8 cellular contexts compared by ENCODE assay signal in the genomic region with DNA sequence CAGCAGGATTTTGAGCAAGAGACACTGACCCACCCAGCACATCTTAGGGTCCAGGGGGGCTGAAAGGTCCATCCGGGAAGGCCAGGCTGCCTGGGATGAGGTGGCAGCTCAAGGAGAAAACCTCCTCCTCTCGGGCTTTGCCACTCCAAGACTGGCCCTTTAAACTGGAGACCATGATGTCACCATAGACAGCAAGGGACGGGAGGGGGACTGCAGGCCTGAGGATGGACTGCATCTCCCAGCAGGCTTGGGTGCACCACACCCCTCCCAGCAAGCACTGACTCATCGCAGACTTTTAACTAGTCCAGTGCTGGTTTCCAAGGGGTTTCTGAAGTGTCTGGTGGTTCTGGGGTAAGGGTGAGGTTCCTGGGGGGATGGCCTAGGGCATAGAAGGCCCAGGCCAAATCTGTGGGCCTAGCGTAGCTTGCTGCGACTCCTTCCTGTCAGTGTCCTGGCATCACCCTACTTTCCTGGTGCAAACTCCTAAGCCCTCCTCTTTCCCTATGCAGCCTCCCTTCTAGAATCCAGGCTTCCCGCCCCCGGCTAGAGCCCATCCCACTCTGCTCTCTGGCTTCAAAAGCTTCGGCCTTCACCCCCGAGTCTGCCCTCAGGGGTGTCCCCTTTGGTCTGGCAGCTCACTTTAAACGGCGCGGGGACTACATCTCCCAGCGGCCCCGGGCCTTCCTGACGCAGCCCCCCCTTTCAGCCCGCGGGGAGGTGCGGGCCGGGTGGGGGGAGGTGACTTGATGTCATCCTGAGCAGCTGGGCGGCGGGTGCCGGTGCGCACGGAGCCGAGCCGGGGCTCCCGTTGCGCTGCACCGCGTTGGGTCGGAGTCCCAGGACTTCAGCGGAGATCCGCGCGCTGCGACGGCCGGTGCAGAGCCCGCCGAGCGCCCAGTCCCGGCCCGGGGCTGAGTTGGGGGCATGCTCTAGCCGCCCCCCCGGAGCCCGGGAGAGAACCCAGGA. TPM values are rescaled to one million over a fixed set of nuclear protein-coding genes. Genes with fewer than 3 reads are reported as not detected.
A peak's percentile ranks its signal among the peaks of the same experiment; 100 is the strongest.
DNase-seq lines count a peak whose midpoint lies in the region; ATAC-seq and TF ChIP-seq lines count a peak whose summit lies in the region.

PPP2R5B (plus strand) TSS at position 746 of the 966 bp plus-strand sequence. CDS start 1,046 bp downstream, outside the sequence.

- peak within 1 kb of the TSS; percentile 88 for H3K27ac ChIP-seq in suprapubic skin

- TF ChIP-seq CTCF in suprapubic skin (IDR thresholded peaks at IDR 0.05), result no peak

- no peaks in the 10 kb centered on the region for H3K36me3 Mint-ChIP-seq in activated naive CD4-positive, alpha-beta T cell treated with anti-CD3 and anti-CD28 coated beads, Interleukin-2, amount 50 U/mL, for 72 hours

- H3K9me3 Mint-ChIP-seq in activated naive CD4-positive, alpha-beta T cell treated with anti-CD3 and anti-CD28 coated beads, Interleukin-2, amount 50 U/mL, for 72 hours, result no peaks in the 10 kb centered on the region

- peak in 1 of 2 donors; percentile 46 for TF ChIP-seq POLR2A in suprapubic skin (IDR thresholded peaks at IDR 0.05)

- no peaks in the 10 kb centered on the region for H3K27me3 ChIP-seq in suprapubic skin

- no peaks in the 10 kb centered on the region for H3K9me3 ChIP-seq in suprapubic skin

- peaks cover 11% of the 10 kb centered on the region for H3K36me3 ChIP-seq in suprapubic skin

- H3K4me3 ChIP-seq in suprapubic skin, result peak within 1 kb of the TSS; percentile 96

- peak; percentile 84 for ATAC-seq in HG02642 (IDR thresholded peaks at IDR 0.05; ENCODE audit: poor library complexity, unreplicated experiment)
- ATAC-seq in activated naive CD4-positive, alpha-beta T cell treated with anti-CD3 and anti-CD28 coated beads, Interleukin-2, amount 50 U/mL, for 72 hours, result peak; percentile 90 to 94

- peaks cover 22% of the 10 kb centered on the region for H3K4me1 ChIP-seq in suprapubic skin

- no peak for TF ChIP-seq EP300 in suprapubic skin (IDR thresholded peaks at IDR 0.05)

- under 1% methylated on average over 32 of the region's 47 CpGs for WGBS in suprapubic skin

- DNase-seq in GM04504 (ENCODE audit: low read depth) (peak; percentile 82), NCI-H1105 (lab: John Stamatoyannopoulos, UW) (peak; percentile 81), SKM-1 (lab: John Stamatoyannopoulos, UW; ENCODE audit: unreplicated experiment) (peak; percentile 90), glomerular endothelial cell (ENCODE audit: extremely low read depth, low read depth, low spot score) (peak; percentile 66), nucleus accumbens (lab: John Stamatoyannopoulos, UW) (peak; percentile 80 to 98 (median 91)), suprapubic skin (ENCODE audit: low spot score in 2 of 2) (peak; percentile 95 to 96)
- DNase-seq in activated naive CD4-positive, alpha-beta T cell treated with anti-CD3 and anti-CD28 coated beads, Interleukin-2, amount 50 U/mL, for 72 hours (ENCODE audit: low spot score in 2 of 2), result peak; percentile 81 to 88

- peak within 1 kb of the TSS; percentile 70 to 99 for H3K27ac Mint-ChIP-seq in activated naive CD4-positive, alpha-beta T cell treated with anti-CD3 and anti-CD28 coated beads, Interleukin-2, amount 50 U/mL, for 72 hours

RNA-seq across cellular contexts. Expression of gene PPP2R5B, which starts in this region (rescaled TPM):
- total RNA-seq in activated naive CD4-positive, alpha-beta T cell treated with anti-CD3 and anti-CD28 coated beads, Interleukin-2, amount 50 U/mL, for 72 hours, result 10 to 100 TPM in 1 of 2 donors, 1 to 10 TPM in 1; 2.8 to 29.9 TPM
- total RNA-seq in glomerular endothelial cell, result 27.2 and 47.9 TPM in 2 replicates
- 10 to 100 TPM; 20.1 to 38.3 (median 27.3) TPM for total RNA-seq in suprapubic skin

Comparison
In these comparisons a context has a peak if more than half of its experiments do, and no peak if none do; other contexts are left out.
1. Peak in every context shown above with its lines: DNase-seq, ATAC-seq, H3K4me3 ChIP-seq and H3K27ac ChIP-seq.